ENCODE assay signal across 2 cellular contexts in genomic region chr10:79178070-79178576, GRCh38.
TF ChIP-seq lines count a peak whose summit lies in the region.

No MANE protein-coding gene starts in this region.

TF ChIP-seq in SK-N-SH, 30 proteins besides CTCF, POLR2A, EP300 and RAD21 (continued from another document):
- no peak for TF ChIP-seq REST (IDR thresholded peaks at IDR 0.05; ENCODE audit: low read depth, low read length)
- no peak for TF ChIP-seq CHD2 (IDR thresholded peaks at IDR 0.05; ENCODE audit: low read length, partially characterized antibody)
- no peak for TF ChIP-seq ZBTB33 (IDR thresholded peaks at IDR 0.05; ENCODE audit: borderline replicate concordance, low read depth)
- no peak for TF ChIP-seq SIN3A (IDR thresholded peaks at IDR 0.05; ENCODE audit: borderline replicate concordance, low read depth, low read length)
- TF ChIP-seq EZH2phosphoT487 (IDR thresholded peaks at IDR 0.05; ENCODE audit: borderline replicate concordance, low read depth), result no peak
- no peak for TF ChIP-seq FOXM1 (IDR thresholded peaks at IDR 0.05; ENCODE audit: low read depth)
- no peak for TF ChIP-seq YY1 (IDR thresholded peaks at IDR 0.05; ENCODE audit: low read depth)
- TF ChIP-seq NFIC (IDR thresholded peaks at IDR 0.05; ENCODE audit: borderline replicate concordance), result no peak
- no peak for TF ChIP-seq POLR2AphosphoS5 (IDR thresholded peaks at IDR 0.05; ENCODE audit: low read depth, low read length)
TF ChIP-seq in SK-N-SH: peak in this region for 0.

TF ChIP-seq in SK-N-SH treated with all-trans-retinoic acid at 6 μM for 48 hours, 23 proteins besides CTCF, POLR2A, EP300 and RAD21 (continued from another document):
- TF ChIP-seq CSRNP3 (CRISPR knock-in tag; IDR thresholded peaks at IDR 0.05) (no peak), ISL1 (CRISPR knock-in tag; IDR thresholded peaks at IDR 0.05) (no peak), SNAI2 (CRISPR knock-in tag; IDR thresholded peaks at IDR 0.05) (no peak), BACH2 (CRISPR knock-in tag; IDR thresholded peaks at IDR 0.05; ENCODE audit: borderline replicate concordance) (no peak), RARB (CRISPR knock-in tag; IDR thresholded peaks at IDR 0.05) (no peak), ZC3H10 (CRISPR knock-in tag; IDR thresholded peaks at IDR 0.05) (no peak), PATZ1 (CRISPR knock-in tag; IDR thresholded peaks at IDR 0.05; ENCODE audit: borderline replicate concordance) (no peak), TOX (CRISPR knock-in tag; IDR thresholded peaks at IDR 0.05; ENCODE audit: borderline replicate concordance) (no peak), ZFP3 (CRISPR knock-in tag; IDR thresholded peaks at IDR 0.05) (no peak), ZNF8 (CRISPR knock-in tag; IDR thresholded peaks at IDR 0.05) (no peak), ZNF565 (CRISPR knock-in tag; conservative IDR thresholded peaks at IDR 0.05; ENCODE audit: low read depth) (no peak), OSR1 (CRISPR knock-in tag; IDR thresholded peaks at IDR 0.05) (no peak), CSDC2 (CRISPR knock-in tag; IDR thresholded peaks at IDR 0.05) (no peak)
TF ChIP-seq in SK-N-SH treated with all-trans-retinoic acid at 6 μM for 48 hours: peak in this region for 0.
